Comparison of ENCODE assay signal across 14 cellular contexts in the genomic region with DNA sequence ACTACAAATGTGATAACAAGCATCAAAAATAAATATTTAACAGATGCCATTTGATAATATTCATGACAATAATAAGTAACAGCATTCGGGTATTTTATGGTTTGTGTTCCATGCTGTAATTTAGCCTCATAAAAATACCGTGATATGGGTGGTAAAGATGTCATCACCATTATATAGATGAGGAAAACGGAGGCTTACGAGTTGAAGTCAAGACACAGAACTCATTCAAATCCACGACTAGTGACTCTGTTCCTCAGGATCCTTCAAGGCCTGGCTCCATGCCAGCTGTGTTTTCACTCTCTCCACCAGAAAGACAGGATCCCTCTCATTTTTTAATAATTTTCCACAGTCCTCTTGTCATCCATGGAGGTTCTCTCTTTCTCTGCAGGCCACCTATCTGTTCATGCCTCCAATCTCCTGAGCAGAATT.
DNase-seq lines count a peak whose midpoint lies in the region; ATAC-seq and TF ChIP-seq lines count a peak whose summit lies in the region.
"Had no signal": no experiment of that assay in that cellular context is flagged by ENCODE, and none has a peak within 500 bp of the region (broad histone marks: within the 10 kb centered on the region; RNA-seq: fewer than 3 reads in every experiment).

No MANE protein-coding gene starts in this region.

- H3K27ac Mint-ChIP-seq in WTC11, result 0 out of 2 replicates have a peak overlapping the region, but pooled peaks have one; percentile 41
- no peak overlapping the region for H3K27ac Mint-ChIP-seq in stimulated activated naive CD8-positive, alpha-beta T cell treated with anti-CD3 and anti-CD28 coated beads, Interleukin-15, amount 100 ng/mL, for 72 hours
- H3K27ac Mint-ChIP-seq: activated CD8-positive, alpha-beta memory T cell treated with anti-CD3 and anti-CD28 coated beads, Interleukin-2, amount 10 ng/mL, durations not matched to agents 7 days and 5 days; activated naive CD8-positive, alpha-beta T cell; CD4-positive, CD25-positive, alpha-beta regulatory T cell had no signal

- peaks cover 36% of the 10 kb centered on the region for H3K4me1 Mint-ChIP-seq in WTC11
- no peaks in the 10 kb centered on the region for H3K4me1 Mint-ChIP-seq in stimulated activated naive CD8-positive, alpha-beta T cell treated with anti-CD3 and anti-CD28 coated beads, Interleukin-15, amount 100 ng/mL, for 72 hours
- H3K4me1 Mint-ChIP-seq: activated CD8-positive, alpha-beta memory T cell treated with anti-CD3 and anti-CD28 coated beads, Interleukin-2, amount 10 ng/mL, durations not matched to agents 7 days and 5 days; CD4-positive, CD25-positive, alpha-beta regulatory T cell; naive B cell had no signal

- peaks cover 3% of the 10 kb centered on the region for H3K79me2 ChIP-seq in fibroblast of lung (ENCODE audit: control insufficient read depth, insufficient read depth, low read length)

- no peaks in the 10 kb centered on the region for H3K27me3 Mint-ChIP-seq in WTC11 (ENCODE audit: low read depth)
- peaks cover 9% of the 10 kb centered on the region for H3K27me3 Mint-ChIP-seq in stimulated activated naive CD8-positive, alpha-beta T cell treated with anti-CD3 and anti-CD28 coated beads, Interleukin-15, amount 100 ng/mL, for 72 hours
- H3K27me3 Mint-ChIP-seq: activated CD8-positive, alpha-beta memory T cell treated with anti-CD3 and anti-CD28 coated beads, Interleukin-2, amount 10 ng/mL, durations not matched to agents 7 days and 5 days; activated naive CD8-positive, alpha-beta T cell; CD4-positive, CD25-positive, alpha-beta regulatory T cell; naive B cell had no signal

- H2AFZ ChIP-seq in fibroblast of lung (ENCODE audit: low read length), result no peak overlapping the region

- H3K9me3 Mint-ChIP-seq in WTC11, result peaks cover 12% of the 10 kb centered on the region
- H3K9me3 Mint-ChIP-seq in stimulated activated naive CD8-positive, alpha-beta T cell treated with anti-CD3 and anti-CD28 coated beads, Interleukin-15, amount 100 ng/mL, for 72 hours, result peaks cover 0 to 8% of the 10 kb centered on the region in 2 donors

- H3K9ac ChIP-seq in fibroblast of lung (ENCODE audit: insufficient read depth, low read length), result no peak overlapping the region
- H3K9ac ChIP-seq in mucosa of stomach (ENCODE audit: low read length), result peak overlapping the region; percentile 7

- H3K27ac ChIP-seq in fibroblast of lung (ENCODE audit: insufficient read depth, low read length) (no peak overlapping the region), tibial artery (peak overlapping the region; percentile 60 to 61)

- no peaks in the 10 kb centered on the region for H4K20me1 ChIP-seq in fibroblast of lung (ENCODE audit: control insufficient read depth, extremely low read depth, insufficient read depth, low read length)

- peaks cover 13% of the 10 kb centered on the region for H3K36me3 Mint-ChIP-seq in WTC11
- H3K36me3 Mint-ChIP-seq: activated CD8-positive, alpha-beta memory T cell treated with anti-CD3 and anti-CD28 coated beads, Interleukin-2, amount 10 ng/mL, durations not matched to agents 7 days and 5 days; activated naive CD8-positive, alpha-beta T cell; CD4-positive, CD25-positive, alpha-beta regulatory T cell; naive B cell had no signal

- no peaks in the 10 kb centered on the region for H3K27me3 ChIP-seq in fibroblast of lung (ENCODE audit: control insufficient read depth, insufficient read depth, low read length)
- H3K27me3 ChIP-seq in mucosa of stomach (ENCODE audit: control insufficient read depth, insufficient read depth, low read length), result no peaks in the 10 kb centered on the region
- no peaks in the 10 kb centered on the region for H3K27me3 ChIP-seq in tibial artery
- H3K27me3 ChIP-seq: spleen had no signal

- intact Hi-C loops in tibial artery (cut with DNase I; ENCODE audit: low total_unique reads), result no loop called here

- H3K4me1 ChIP-seq in fibroblast of lung (ENCODE audit: control insufficient read depth, extremely low read depth, insufficient read depth, low read length) (peaks cover 5% of the 10 kb centered on the region), mucosa of stomach (ENCODE audit: control insufficient read depth, insufficient read depth, low read length) (peaks cover 19% of the 10 kb centered on the region), tibial artery (peaks cover 0 to 69% (median 33%) of the 10 kb centered on the region in 4 donors)

- peak overlapping the region; percentile 65 for H3K4me2 ChIP-seq in fibroblast of lung (ENCODE audit: extremely low read depth, insufficient read depth, low read length)

- no peaks in the 10 kb centered on the region for H3K9me3 ChIP-seq in fibroblast of lung (ENCODE audit: control insufficient read depth, insufficient read depth, low read depth, low read length)
- no peaks in the 10 kb centered on the region for H3K9me3 ChIP-seq in mucosa of stomach (ENCODE audit: control insufficient read depth, low read length)
- H3K9me3 ChIP-seq in tibial artery, result no peaks in the 10 kb centered on the region

- H3K4me3 Mint-ChIP-seq in WTC11, result no peak overlapping the region
- no peak overlapping the region for H3K4me3 Mint-ChIP-seq in stimulated activated naive CD8-positive, alpha-beta T cell treated with anti-CD3 and anti-CD28 coated beads, Interleukin-15, amount 100 ng/mL, for 72 hours
- H3K4me3 Mint-ChIP-seq: activated CD8-positive, alpha-beta memory T cell treated with anti-CD3 and anti-CD28 coated beads, Interleukin-2, amount 10 ng/mL, durations not matched to agents 7 days and 5 days; activated naive CD8-positive, alpha-beta T cell; CD4-positive, CD25-positive, alpha-beta regulatory T cell; naive B cell had no signal

- no peaks in the 10 kb centered on the region for H3K36me3 ChIP-seq in fibroblast of lung (ENCODE audit: control insufficient read depth, insufficient read depth, low read length)
- no peaks in the 10 kb centered on the region for H3K36me3 ChIP-seq in mucosa of stomach (ENCODE audit: control insufficient read depth, insufficient read depth, low read length)
- no peaks in the 10 kb centered on the region for H3K36me3 ChIP-seq in tibial artery
- H3K36me3 ChIP-seq: spleen had no signal

- no peak for ATAC-seq in WTC11
- ATAC-seq in stimulated activated naive CD8-positive, alpha-beta T cell treated with anti-CD3 and anti-CD28 coated beads, Interleukin-15, amount 100 ng/mL, for 72 hours, result no peak
- ATAC-seq: activated CD8-positive, alpha-beta memory T cell treated with anti-CD3 and anti-CD28 coated beads, Interleukin-2, amount 10 ng/mL, durations not matched to agents 7 days and 5 days had no signal

- POLR2A ChIA-PET in WTC11 (lab: Charles Lee), result no interaction called here

- CTCF ChIA-PET in WTC11 (lab: Charles Lee), result interaction anchor here (0.7 to 1.3 kb wide), 3 partner anchors 43 to 195 kb away, joined by 3 to 6 read pairs (median 6); no protein-coding TSS in a partner anchor

- TF ChIP-seq CTCF in WTC11 (IDR thresholded peaks at IDR 0.05), result no peak
- TF ChIP-seq CTCF in fibroblast of lung (conservative IDR thresholded peaks at IDR 0.05 in 1 of 2, IDR thresholded peaks at IDR 0.05 in 1 of 2; ENCODE audit: low read depth in 1 of 2, low read length in 2 of 2), result no peak
- TF ChIP-seq CTCF in tibial artery (IDR thresholded peaks at IDR 0.05), result no peak

- H3K4me3 ChIP-seq in fibroblast of lung (replicated peaks in 1 of 4; ENCODE audit: control extremely low read depth in 1 of 4, insufficient read depth in 1 of 4, low read depth in 3 of 4, low read length in 4 of 4) (no peak overlapping the region), mucosa of stomach (ENCODE audit: low read length) (no peak overlapping the region), tibial artery (peak overlapping the region; percentile 15 to 17)
- H3K4me3 ChIP-seq: spleen had no signal

- DNase-seq in WTC11 (ENCODE audit: low spot score), result no peak
- no peak for DNase-seq in fibroblast of lung (ENCODE audit: low read depth in 2 of 2)
- peak in 1 of 2 donors; percentile 39 for DNase-seq in tibial artery
- no peak for DNase-seq in HPDE6-E6E7 (ENCODE audit: extremely low spot score)
- no peak for DNase-seq in mesenteric fat pad (ENCODE audit: low spot score)
- no peak for DNase-seq in hippocampal formation (lab: John Stamatoyannopoulos, UW)
- no peak for DNase-seq in stimulated activated naive CD8-positive, alpha-beta T cell treated with anti-CD3 and anti-CD28 coated beads, Interleukin-15, amount 100 ng/mL, for 72 hours
- DNase-seq: activated CD8-positive, alpha-beta memory T cell treated with anti-CD3 and anti-CD28 coated beads, Interleukin-2, amount 10 ng/mL, durations not matched to agents 7 days and 5 days; CD4-positive, CD25-positive, alpha-beta regulatory T cell; MM.1S; naive B cell; spleen had no signal

TF ChIP-seq in WTC11, 78 proteins besides CTCF, POLR2A, EP300 and RAD21 (continues in another document):
- TF ChIP-seq FOXP1 (CRISPR knock-in tag; IDR thresholded peaks at IDR 0.05; ENCODE audit: borderline replicate concordance) (no peak), ZBTB21 (CRISPR knock-in tag; IDR thresholded peaks at IDR 0.05; ENCODE audit: borderline replicate concordance) (no peak), ATF1 (CRISPR knock-in tag; IDR thresholded peaks at IDR 0.05) (no peak), KAT7 (CRISPR knock-in tag; IDR thresholded peaks at IDR 0.05; ENCODE audit: borderline replicate concordance) (no peak)
- TF ChIP-seq, protein P1, sequence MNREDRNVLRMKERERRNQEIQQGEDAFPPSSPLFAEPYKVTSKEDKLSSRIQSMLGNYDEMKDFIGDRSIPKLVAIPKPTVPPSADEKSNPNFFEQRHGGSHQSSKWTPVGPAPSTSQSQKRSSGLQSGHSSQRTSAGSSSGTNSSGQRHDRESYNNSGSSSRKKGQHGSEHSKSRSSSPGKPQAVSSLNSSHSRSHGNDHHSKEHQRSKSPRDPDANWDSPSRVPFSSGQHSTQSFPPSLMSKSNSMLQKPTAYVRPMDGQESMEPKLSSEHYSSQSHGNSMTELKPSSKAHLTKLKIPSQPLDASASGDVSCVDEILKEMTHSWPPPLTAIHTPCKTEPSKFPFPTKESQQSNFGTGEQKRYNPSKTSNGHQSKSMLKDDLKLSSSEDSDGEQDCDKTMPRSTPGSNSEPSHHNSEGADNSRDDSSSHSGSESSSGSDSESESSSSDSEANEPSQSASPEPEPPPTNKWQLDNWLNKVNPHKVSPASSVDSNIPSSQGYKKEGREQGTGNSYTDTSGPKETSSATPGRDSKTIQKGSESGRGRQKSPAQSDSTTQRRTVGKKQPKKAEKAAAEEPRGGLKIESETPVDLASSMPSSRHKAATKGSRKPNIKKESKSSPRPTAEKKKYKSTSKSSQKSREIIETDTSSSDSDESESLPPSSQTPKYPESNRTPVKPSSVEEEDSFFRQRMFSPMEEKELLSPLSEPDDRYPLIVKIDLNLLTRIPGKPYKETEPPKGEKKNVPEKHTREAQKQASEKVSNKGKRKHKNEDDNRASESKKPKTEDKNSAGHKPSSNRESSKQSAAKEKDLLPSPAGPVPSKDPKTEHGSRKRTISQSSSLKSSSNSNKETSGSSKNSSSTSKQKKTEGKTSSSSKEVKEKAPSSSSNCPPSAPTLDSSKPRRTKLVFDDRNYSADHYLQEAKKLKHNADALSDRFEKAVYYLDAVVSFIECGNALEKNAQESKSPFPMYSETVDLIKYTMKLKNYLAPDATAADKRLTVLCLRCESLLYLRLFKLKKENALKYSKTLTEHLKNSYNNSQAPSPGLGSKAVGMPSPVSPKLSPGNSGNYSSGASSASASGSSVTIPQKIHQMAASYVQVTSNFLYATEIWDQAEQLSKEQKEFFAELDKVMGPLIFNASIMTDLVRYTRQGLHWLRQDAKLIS (CRISPR knock-in tag; IDR thresholded peaks at IDR 0.05; ENCODE audit: borderline replicate concordance), result no peak

Comparison
In these comparisons a context has a peak if more than half of its experiments do, and no peak if none do; other contexts are left out.
1. H3K4me3 ChIP-seq: peak in tibial artery (2 of 2); none in fibroblast of lung (0 of 4) and mucosa of stomach (single experiment).